1 cellular context compared by ENCODE assay signal in the genomic region with DNA sequence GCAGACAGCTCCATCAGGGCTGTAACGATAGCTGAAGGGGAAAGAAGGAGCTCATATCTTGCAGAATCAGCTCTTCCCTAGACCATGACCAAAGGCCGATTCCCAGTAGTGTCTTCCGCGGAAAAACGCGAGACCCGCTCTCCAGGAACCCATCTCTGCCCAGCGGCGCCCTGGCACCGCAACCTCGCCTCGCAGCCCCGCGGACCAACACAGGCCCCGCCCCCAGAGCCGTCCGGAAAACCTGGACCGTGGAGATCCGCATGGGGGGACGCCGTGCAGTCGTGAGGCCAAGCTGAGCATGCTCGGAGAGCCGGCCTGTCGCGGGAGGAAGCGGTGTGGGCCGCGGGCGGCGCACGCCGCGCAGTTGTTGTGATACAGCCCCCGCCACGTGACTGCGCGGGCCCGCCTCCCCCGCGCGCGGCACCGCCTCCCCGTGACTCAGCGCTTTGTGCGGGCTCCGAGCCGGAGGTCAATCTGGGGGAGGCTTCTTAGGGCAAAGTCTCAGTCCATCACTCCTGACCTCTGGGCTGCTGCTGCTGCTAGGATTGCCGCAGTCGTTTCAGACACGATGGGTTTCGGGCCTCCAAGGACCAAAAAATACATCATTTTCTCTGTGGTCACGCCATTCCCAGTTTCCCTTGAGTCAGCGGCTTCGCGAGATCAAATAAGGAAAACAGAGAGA.
TF ChIP-seq lines count a peak whose summit lies in the region.

No MANE protein-coding gene starts in this region.

TF ChIP-seq in HepG2, 621 proteins besides CTCF, POLR2A, EP300 and RAD21 (continued from another document and continues in another):
- TF ChIP-seq TFDP2 (CRISPR knock-in tag; IDR thresholded peaks at IDR 0.05): peak; percentile 95
- TF ChIP-seq ZNF576 (CRISPR knock-in tag; IDR thresholded peaks at IDR 0.05): no peak
- peak; percentile 93 for TF ChIP-seq JDP2 (CRISPR knock-in tag; IDR thresholded peaks at IDR 0.05; ENCODE audit: borderline replicate concordance)
- TF ChIP-seq MYC (CRISPR knock-in tag; IDR thresholded peaks at IDR 0.05; ENCODE audit: borderline replicate concordance): peak; percentile 98
- TF ChIP-seq GABPA (IDR thresholded peaks at IDR 0.05; ENCODE audit: low read depth, low read length): no peak
- peak; percentile 67 for TF ChIP-seq GABPA (CRISPR knock-in tag; IDR thresholded peaks at IDR 0.05; ENCODE audit: low read depth)
- peak; percentile 61; the same call in 1 of the 2 replicates for TF ChIP-seq ZNF235 (CRISPR knock-in tag; IDR thresholded peaks at IDR 0.05; ENCODE audit: borderline replicate concordance)
- peak; percentile 89 for TF ChIP-seq MAF1 (CRISPR knock-in tag; IDR thresholded peaks at IDR 0.05; ENCODE audit: borderline replicate concordance)
- TF ChIP-seq PHF21A (CRISPR knock-in tag; IDR thresholded peaks at IDR 0.05): peak; percentile 98
- no peak; the same call in 1 of the 2 replicates for TF ChIP-seq NFYC (CRISPR knock-in tag; IDR thresholded peaks at IDR 0.05)
- TF ChIP-seq, protein P1, sequence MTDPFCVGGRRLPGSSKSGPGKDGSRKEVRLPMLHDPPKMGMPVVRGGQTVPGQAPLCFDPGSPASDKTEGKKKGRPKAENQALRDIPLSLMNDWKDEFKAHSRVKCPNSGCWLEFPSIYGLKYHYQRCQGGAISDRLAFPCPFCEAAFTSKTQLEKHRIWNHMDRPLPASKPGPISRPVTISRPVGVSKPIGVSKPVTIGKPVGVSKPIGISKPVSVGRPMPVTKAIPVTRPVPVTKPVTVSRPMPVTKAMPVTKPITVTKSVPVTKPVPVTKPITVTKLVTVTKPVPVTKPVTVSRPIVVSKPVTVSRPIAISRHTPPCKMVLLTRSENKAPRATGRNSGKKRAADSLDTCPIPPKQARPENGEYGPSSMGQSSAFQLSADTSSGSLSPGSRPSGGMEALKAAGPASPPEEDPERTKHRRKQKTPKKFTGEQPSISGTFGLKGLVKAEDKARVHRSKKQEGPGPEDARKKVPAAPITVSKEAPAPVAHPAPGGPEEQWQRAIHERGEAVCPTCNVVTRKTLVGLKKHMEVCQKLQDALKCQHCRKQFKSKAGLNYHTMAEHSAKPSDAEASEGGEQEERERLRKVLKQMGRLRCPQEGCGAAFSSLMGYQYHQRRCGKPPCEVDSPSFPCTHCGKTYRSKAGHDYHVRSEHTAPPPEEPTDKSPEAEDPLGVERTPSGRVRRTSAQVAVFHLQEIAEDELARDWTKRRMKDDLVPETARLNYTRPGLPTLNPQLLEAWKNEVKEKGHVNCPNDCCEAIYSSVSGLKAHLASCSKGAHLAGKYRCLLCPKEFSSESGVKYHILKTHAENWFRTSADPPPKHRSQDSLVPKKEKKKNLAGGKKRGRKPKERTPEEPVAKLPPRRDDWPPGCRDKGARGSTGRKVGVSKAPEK (CRISPR knock-in tag; IDR thresholded peaks at IDR 0.05; ENCODE audit: borderline replicate concordance): peak; percentile 79; the same call in 1 of the 2 replicates
- TF ChIP-seq IRX3 (CRISPR knock-in tag; IDR thresholded peaks at IDR 0.05; ENCODE audit: borderline replicate concordance, low read depth): peak; percentile 92
- peak; percentile 96; the same call in 1 of the 2 replicates for TF ChIP-seq KLF6 (CRISPR knock-in tag; IDR thresholded peaks at IDR 0.05)
- TF ChIP-seq, protein P2, sequence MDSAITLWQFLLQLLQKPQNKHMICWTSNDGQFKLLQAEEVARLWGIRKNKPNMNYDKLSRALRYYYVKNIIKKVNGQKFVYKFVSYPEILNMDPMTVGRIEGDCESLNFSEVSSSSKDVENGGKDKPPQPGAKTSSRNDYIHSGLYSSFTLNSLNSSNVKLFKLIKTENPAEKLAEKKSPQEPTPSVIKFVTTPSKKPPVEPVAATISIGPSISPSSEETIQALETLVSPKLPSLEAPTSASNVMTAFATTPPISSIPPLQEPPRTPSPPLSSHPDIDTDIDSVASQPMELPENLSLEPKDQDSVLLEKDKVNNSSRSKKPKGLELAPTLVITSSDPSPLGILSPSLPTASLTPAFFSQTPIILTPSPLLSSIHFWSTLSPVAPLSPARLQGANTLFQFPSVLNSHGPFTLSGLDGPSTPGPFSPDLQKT (CRISPR knock-in tag; IDR thresholded peaks at IDR 0.05; ENCODE audit: borderline replicate concordance): no peak
- TF ChIP-seq ZNF772 (CRISPR knock-in tag; IDR thresholded peaks at IDR 0.05): peak; percentile 99
- TF ChIP-seq ZNF614 (CRISPR knock-in tag; IDR thresholded peaks at IDR 0.05; ENCODE audit: borderline replicate concordance): peak; percentile 93
- TF ChIP-seq ZNF280B (CRISPR knock-in tag; IDR thresholded peaks at IDR 0.05; ENCODE audit: borderline replicate concordance): peak; percentile 93
- TF ChIP-seq, protein P3, sequence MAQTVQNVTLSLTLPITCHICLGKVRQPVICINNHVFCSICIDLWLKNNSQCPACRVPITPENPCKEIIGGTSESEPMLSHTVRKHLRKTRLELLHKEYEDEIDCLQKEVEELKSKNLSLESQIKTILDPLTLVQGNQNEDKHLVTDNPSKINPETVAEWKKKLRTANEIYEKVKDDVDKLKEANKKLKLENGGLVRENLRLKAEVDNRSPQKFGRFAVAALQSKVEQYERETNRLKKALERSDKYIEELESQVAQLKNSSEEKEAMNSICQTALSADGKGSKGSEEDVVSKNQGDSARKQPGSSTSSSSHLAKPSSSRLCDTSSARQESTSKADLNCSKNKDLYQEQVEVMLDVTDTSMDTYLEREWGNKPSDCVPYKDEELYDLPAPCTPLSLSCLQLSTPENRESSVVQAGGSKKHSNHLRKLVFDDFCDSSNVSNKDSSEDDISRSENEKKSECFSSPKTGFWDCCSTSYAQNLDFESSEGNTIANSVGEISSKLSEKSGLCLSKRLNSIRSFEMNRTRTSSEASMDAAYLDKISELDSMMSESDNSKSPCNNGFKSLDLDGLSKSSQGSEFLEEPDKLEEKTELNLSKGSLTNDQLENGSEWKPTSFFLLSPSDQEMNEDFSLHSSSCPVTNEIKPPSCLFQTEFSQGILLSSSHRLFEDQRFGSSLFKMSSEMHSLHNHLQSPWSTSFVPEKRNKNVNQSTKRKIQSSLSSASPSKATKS (CRISPR knock-in tag; IDR thresholded peaks at IDR 0.05): peak; percentile 95; the same call in 1 of the 2 replicates
- TF ChIP-seq PHB2 (IDR thresholded peaks at IDR 0.05; ENCODE audit: partially characterized antibody): no peak
- TF ChIP-seq TERF1 (CRISPR knock-in tag; IDR thresholded peaks at IDR 0.05): 0 out of 2 replicates have a peak, but pooled peaks have one; percentile 36
- TF ChIP-seq ATF7-NPFF (CRISPR knock-in tag; IDR thresholded peaks at IDR 0.05; ENCODE audit: low read depth): peak; percentile 97
- 0 out of 2 replicates have a peak, but pooled peaks have one; percentile 24 for TF ChIP-seq FUBP1 (CRISPR knock-in tag; IDR thresholded peaks at IDR 0.05; ENCODE audit: borderline replicate concordance)
- TF ChIP-seq, protein P4, sequence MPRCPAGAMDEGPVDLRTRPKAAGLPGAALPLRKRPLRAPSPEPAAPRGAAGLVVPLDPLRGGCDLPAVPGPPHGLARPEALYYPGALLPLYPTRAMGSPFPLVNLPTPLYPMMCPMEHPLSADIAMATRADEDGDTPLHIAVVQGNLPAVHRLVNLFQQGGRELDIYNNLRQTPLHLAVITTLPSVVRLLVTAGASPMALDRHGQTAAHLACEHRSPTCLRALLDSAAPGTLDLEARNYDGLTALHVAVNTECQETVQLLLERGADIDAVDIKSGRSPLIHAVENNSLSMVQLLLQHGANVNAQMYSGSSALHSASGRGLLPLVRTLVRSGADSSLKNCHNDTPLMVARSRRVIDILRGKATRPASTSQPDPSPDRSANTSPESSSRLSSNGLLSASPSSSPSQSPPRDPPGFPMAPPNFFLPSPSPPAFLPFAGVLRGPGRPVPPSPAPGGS (CRISPR knock-in tag; IDR thresholded peaks at IDR 0.05): peak; percentile 98
- TF ChIP-seq, protein P5, sequence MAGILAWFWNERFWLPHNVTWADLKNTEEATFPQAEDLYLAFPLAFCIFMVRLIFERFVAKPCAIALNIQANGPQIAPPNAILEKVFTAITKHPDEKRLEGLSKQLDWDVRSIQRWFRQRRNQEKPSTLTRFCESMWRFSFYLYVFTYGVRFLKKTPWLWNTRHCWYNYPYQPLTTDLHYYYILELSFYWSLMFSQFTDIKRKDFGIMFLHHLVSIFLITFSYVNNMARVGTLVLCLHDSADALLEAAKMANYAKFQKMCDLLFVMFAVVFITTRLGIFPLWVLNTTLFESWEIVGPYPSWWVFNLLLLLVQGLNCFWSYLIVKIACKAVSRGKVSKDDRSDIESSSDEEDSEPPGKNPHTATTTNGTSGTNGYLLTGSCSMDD (CRISPR knock-in tag; IDR thresholded peaks at IDR 0.05): peak; percentile 47; the same call in 1 of the 2 replicates
- TF ChIP-seq, protein P6, sequence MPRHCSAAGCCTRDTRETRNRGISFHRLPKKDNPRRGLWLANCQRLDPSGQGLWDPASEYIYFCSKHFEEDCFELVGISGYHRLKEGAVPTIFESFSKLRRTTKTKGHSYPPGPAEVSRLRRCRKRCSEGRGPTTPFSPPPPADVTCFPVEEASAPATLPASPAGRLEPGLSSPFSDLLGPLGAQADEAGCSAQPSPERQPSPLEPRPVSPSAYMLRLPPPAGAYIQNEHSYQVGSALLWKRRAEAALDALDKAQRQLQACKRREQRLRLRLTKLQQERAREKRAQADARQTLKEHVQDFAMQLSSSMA (CRISPR knock-in tag; IDR thresholded peaks at IDR 0.05): peak; percentile 93
- TF ChIP-seq ZNF775 (CRISPR knock-in tag; IDR thresholded peaks at IDR 0.05; ENCODE audit: borderline replicate concordance): no peak; the same call in 1 of the 2 replicates
- peak; percentile 80; the same call in 1 of the 2 replicates for TF ChIP-seq ZNF768 (CRISPR knock-in tag; IDR thresholded peaks at IDR 0.05)
- TF ChIP-seq ARHGAP35 (CRISPR knock-in tag; IDR thresholded peaks at IDR 0.05; ENCODE audit: borderline replicate concordance): peak; percentile 82; the same call in 1 of the 2 replicates
- TF ChIP-seq MBNL3 (CRISPR knock-in tag; conservative IDR thresholded peaks at IDR 0.05): no peak
- TF ChIP-seq ZNF557 (CRISPR knock-in tag; IDR thresholded peaks at IDR 0.05): peak; percentile 94
- peak; percentile 93 for TF ChIP-seq HDAC2 (CRISPR knock-in tag; IDR thresholded peaks at IDR 0.05)
- TF ChIP-seq, protein P7, sequence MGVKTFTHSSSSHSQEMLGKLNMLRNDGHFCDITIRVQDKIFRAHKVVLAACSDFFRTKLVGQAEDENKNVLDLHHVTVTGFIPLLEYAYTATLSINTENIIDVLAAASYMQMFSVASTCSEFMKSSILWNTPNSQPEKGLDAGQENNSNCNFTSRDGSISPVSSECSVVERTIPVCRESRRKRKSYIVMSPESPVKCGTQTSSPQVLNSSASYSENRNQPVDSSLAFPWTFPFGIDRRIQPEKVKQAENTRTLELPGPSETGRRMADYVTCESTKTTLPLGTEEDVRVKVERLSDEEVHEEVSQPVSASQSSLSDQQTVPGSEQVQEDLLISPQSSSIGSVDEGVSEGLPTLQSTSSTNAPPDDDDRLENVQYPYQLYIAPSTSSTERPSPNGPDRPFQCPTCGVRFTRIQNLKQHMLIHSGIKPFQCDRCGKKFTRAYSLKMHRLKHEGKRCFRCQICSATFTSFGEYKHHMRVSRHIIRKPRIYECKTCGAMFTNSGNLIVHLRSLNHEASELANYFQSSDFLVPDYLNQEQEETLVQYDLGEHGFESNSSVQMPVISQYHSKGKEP (CRISPR knock-in tag; IDR thresholded peaks at IDR 0.05): peak; percentile 76; the same call in 1 of the 2 replicates
